8 cellular contexts compared by ENCODE assay signal in genomic region chr7:149125864-149126661, GRCh38. TPM values are rescaled to one million over a fixed set of nuclear protein-coding genes. Genes with fewer than 3 reads are reported as not detected.
DNase-seq lines count a peak whose midpoint lies in the region; ATAC-seq and TF ChIP-seq lines count a peak whose summit lies in the region.

ZNF425 (minus strand) TSS chr7:149126324; CDS start chr7:149126213, 111 bp downstream.

- peak within 1 kb of the TSS; percentile 92 to 98 (median 98) for H3K27ac Mint-ChIP-seq in CD14-positive monocyte
- peak within 1 kb of the TSS; percentile 93 for H3K27ac Mint-ChIP-seq in dendritic cell treated with granulocyte-macrophage colony-stimulating factor and Interleukin-4, amounts not matched to agents 40 ng/mL and 50 ng/mL, for 4 days

- 0% methylated on average over 39 to 52 of the region's 72 CpGs for WGBS in lower leg skin, 2 donors

- H3K4me3 Mint-ChIP-seq in CD14-positive monocyte: peak within 1 kb of the TSS; percentile 100
- peak within 1 kb of the TSS; percentile 99 for H3K4me3 Mint-ChIP-seq in dendritic cell treated with granulocyte-macrophage colony-stimulating factor and Interleukin-4, amounts not matched to agents 40 ng/mL and 50 ng/mL, for 4 days

- peaks cover 1 to 3% (median 3%) of the 10 kb centered on the region in 3 donors for H3K27me3 Mint-ChIP-seq in CD14-positive monocyte (ENCODE audit: low read depth in 3 of 3)
- peaks cover 4% of the 10 kb centered on the region for H3K27me3 Mint-ChIP-seq in dendritic cell treated with granulocyte-macrophage colony-stimulating factor and Interleukin-4, amounts not matched to agents 40 ng/mL and 50 ng/mL, for 4 days

- intact Hi-C loops in CD14-positive monocyte (cut with micrococcal nuclease): loop anchor here (2.0 to 5.0 kb wide), 3 partner anchors 21 to 244 kb away; partner anchors contain the start of genes EZH2 (in 2 of the 2), PDIA4 (in 1 of the 2) and ZNF398 (in 1 of the 2)
- intact Hi-C loops in dendritic cell treated with granulocyte-macrophage colony-stimulating factor and Interleukin-4, amounts not matched to agents 40 ng/mL and 50 ng/mL, for 4 days (cut with micrococcal nuclease): loop anchor here (1.0 to 2.0 kb wide), 4 partner anchors 21 to 185 kb away; partner anchors contain the start of genes PDIA4, ZNF398 and ZNF786
- intact Hi-C loops in lower leg skin (cut with DNase I; ENCODE audit: low total_unique reads): no loop called here

- peak within 1 kb of the TSS; percentile 94 for H3K4me3 ChIP-seq in lower leg skin (ENCODE audit: low read depth, poor library complexity, severe bottlenecking)

- peaks cover 6 to 17% of the 10 kb centered on the region in 2 donors for H3K36me3 Mint-ChIP-seq in CD14-positive monocyte
- peaks cover 43% of the 10 kb centered on the region for H3K36me3 Mint-ChIP-seq in dendritic cell treated with granulocyte-macrophage colony-stimulating factor and Interleukin-4, amounts not matched to agents 40 ng/mL and 50 ng/mL, for 4 days (ENCODE audit: low read depth)

- TF ChIP-seq POLR2A in lower leg skin (IDR thresholded peaks at IDR 0.05): peak in 1 of 2 donors; percentile 87

- peaks cover 5 to 20% (median 10%) of the 10 kb centered on the region in 7 donors for H3K9me3 Mint-ChIP-seq in CD14-positive monocyte
- H3K9me3 Mint-ChIP-seq in dendritic cell treated with granulocyte-macrophage colony-stimulating factor and Interleukin-4, amounts not matched to agents 40 ng/mL and 50 ng/mL, for 4 days: peaks cover 10% of the 10 kb centered on the region

- peak; percentile 84 for DNase-seq in CD14-positive monocyte (ENCODE audit: low spot score)
- peak; percentile 96 for DNase-seq in NCI-H69 (lab: John Stamatoyannopoulos, UW)
- peak; percentile 92 to 94 for DNase-seq in activated CD4-positive, alpha-beta T cell treated with anti-CD3 and anti-CD28 coated beads, Interleukin-2, amount 50 U/mL, for 24 hours (ENCODE audit: low read depth in 1 of 2, low spot score in 1 of 2)
- DNase-seq in lower leg skin (ENCODE audit: low spot score in 2 of 2): peak; percentile 88 to 98
- peak; percentile 92 to 93 for DNase-seq in stimulated activated CD4-positive, alpha-beta T cell treated with anti-CD3 and anti-CD28 coated beads, Interleukin-4, amount 100 ng/mL, for 48 hours (ENCODE audit: low read depth in 2 of 2)

- H3K4me1 Mint-ChIP-seq in CD14-positive monocyte: peaks cover 18% of the 10 kb centered on the region
- H3K4me1 Mint-ChIP-seq in dendritic cell treated with granulocyte-macrophage colony-stimulating factor and Interleukin-4, amounts not matched to agents 40 ng/mL and 50 ng/mL, for 4 days (ENCODE audit: low read depth): peaks cover 32% of the 10 kb centered on the region

- TF ChIP-seq CTCF in CD14-positive monocyte (IDR thresholded peaks at IDR 0.05) (peak; percentile 96), lower leg skin (IDR thresholded peaks at IDR 0.05) (peak in 2 of 3 donors; percentile 18 to 97)

- ATAC-seq in GM19351 (IDR thresholded peaks at IDR 0.05; ENCODE audit: unreplicated experiment) (peak; percentile 78), HG03520 (IDR thresholded peaks at IDR 0.05; ENCODE audit: unreplicated experiment) (peak; percentile 81)

RNA-seq across cellular contexts. Expression of gene ZNF425, which starts in this region (rescaled TPM):
- polyA plus RNA-seq in CD14-positive monocyte: under 1 TPM in 1 of 2 donors, not detected in 1; 0.17 TPM
- 1 to 10 TPM; 4.8 to 5.8 (median 5.4) TPM for total RNA-seq in lower leg skin

Comparison
In these comparisons a context has a peak if more than half of its experiments do, and no peak if none do; other contexts are left out.
1. Peak in every context shown above with its lines: DNase-seq, ATAC-seq and H3K4me3 ChIP-seq.
2. Peak in DNase-seq in CD14-positive monocyte; RNA of the gene not detected or under 1 TPM.